In genomic region chr19:55593096-55593772, GRCh38 we compare ENCODE assay signal across 20 cellular contexts. TPM values are rescaled to one million over a fixed set of nuclear protein-coding genes. Genes with fewer than 3 reads are reported as not detected.
DNase-seq lines count a peak whose midpoint lies in the region; ATAC-seq and TF ChIP-seq lines count a peak whose summit lies in the region.
"Had no signal": no experiment of that assay in that cellular context is flagged by ENCODE, and none has a peak within 500 bp of the region (broad histone marks: within the 10 kb centered on the region; RNA-seq: fewer than 3 reads in every experiment).

No MANE protein-coding gene starts in this region.

- H3K9me3 ChIP-seq in gastrocnemius medialis (no peaks in the 10 kb centered on the region), breast epithelium (no peaks in the 10 kb centered on the region)
- H3K9me3 ChIP-seq: HAP-1 had no signal

- ATAC-seq in stimulated activated naive CD8-positive, alpha-beta T cell treated with anti-CD3 and anti-CD28 coated beads, Interleukin-15, amount 100 ng/mL, for 72 hours, result peak; percentile 55
- no peak for ATAC-seq in stimulated activated naive CD8-positive, alpha-beta T cell treated with anti-CD3 and anti-CD28 coated beads, Interleukin-15, Interleukin-2, amounts not matched to agents 100 U/mL and 50 U/mL, for 24 hours
- ATAC-seq in gastrocnemius medialis (no peak), HG03565 (IDR thresholded peaks at IDR 0.05; ENCODE audit: unreplicated experiment) (no peak)

- no peaks in the 10 kb centered on the region for H3K27me3 Mint-ChIP-seq in stimulated activated naive CD8-positive, alpha-beta T cell treated with anti-CD3 and anti-CD28 coated beads, Interleukin-15, amount 100 ng/mL, for 72 hours
- peaks cover 7% of the 10 kb centered on the region for H3K27me3 Mint-ChIP-seq in endothelial cell (ENCODE audit: unreplicated experiment)

- H3K4me1 Mint-ChIP-seq in stimulated activated naive CD8-positive, alpha-beta T cell treated with anti-CD3 and anti-CD28 coated beads, Interleukin-15, amount 100 ng/mL, for 72 hours, result peaks cover 14% of the 10 kb centered on the region
- peaks cover 3% of the 10 kb centered on the region for H3K4me1 Mint-ChIP-seq in endothelial cell (ENCODE audit: unreplicated experiment)

- no peak overlapping the region for H3K27ac Mint-ChIP-seq in stimulated activated naive CD8-positive, alpha-beta T cell treated with anti-CD3 and anti-CD28 coated beads, Interleukin-15, amount 100 ng/mL, for 72 hours
- H3K27ac Mint-ChIP-seq in endothelial cell (ENCODE audit: unreplicated experiment), result no peak overlapping the region
- H3K27ac Mint-ChIP-seq: HFFc6 had no signal

- peaks cover 4 to 10% of the 10 kb centered on the region in 2 donors for H3K9me3 Mint-ChIP-seq in stimulated activated naive CD8-positive, alpha-beta T cell treated with anti-CD3 and anti-CD28 coated beads, Interleukin-15, amount 100 ng/mL, for 72 hours
- H3K9me3 Mint-ChIP-seq in endothelial cell (ENCODE audit: unreplicated experiment), result no peaks in the 10 kb centered on the region
- H3K9me3 Mint-ChIP-seq: HFFc6 had no signal

- H3K4me3 Mint-ChIP-seq in stimulated activated naive CD8-positive, alpha-beta T cell treated with anti-CD3 and anti-CD28 coated beads, Interleukin-15, amount 100 ng/mL, for 72 hours, result no peak overlapping the region
- H3K4me3 Mint-ChIP-seq in endothelial cell (ENCODE audit: unreplicated experiment), result peak overlapping the region; percentile 77
- H3K4me3 Mint-ChIP-seq: HFFc6 had no signal

- H3K36me3 Mint-ChIP-seq in endothelial cell (ENCODE audit: low read depth, unreplicated experiment), result peaks cover 35% of the 10 kb centered on the region

- H3K27ac ChIP-seq in gastrocnemius medialis, result peak overlapping the region in 3 of 4 donors; percentile 42 to 100 (median 44)
- H3K27ac ChIP-seq in breast epithelium, result no peak overlapping the region
- H3K27ac ChIP-seq: SK-N-MC had no signal

- H3K36me3 ChIP-seq in gastrocnemius medialis (peaks cover 0 to 16% of the 10 kb centered on the region in 2 donors), breast epithelium (no peaks in the 10 kb centered on the region)

- H3K4me3 ChIP-seq in gastrocnemius medialis (no peak overlapping the region), breast epithelium (no peak overlapping the region)
- H3K4me3 ChIP-seq: HAP-1, SK-N-MC had no signal

- intact Hi-C loops in gastrocnemius medialis (cut with DNase I; ENCODE audit: low total_unique reads) (no loop called here), breast epithelium (cut with DNase I; ENCODE audit: low total_unique reads) (no loop called here)

- H3K4me1 ChIP-seq in gastrocnemius medialis (peaks cover 7 to 14% of the 10 kb centered on the region in 2 donors), breast epithelium (no peaks in the 10 kb centered on the region)

- H3K27me3 ChIP-seq in gastrocnemius medialis, result no peaks in the 10 kb centered on the region
- no peaks in the 10 kb centered on the region for H3K27me3 ChIP-seq in breast epithelium

- TF ChIP-seq CTCF in endothelial cell (IDR thresholded peaks at IDR 0.05; ENCODE audit: unreplicated experiment), result no peak
- TF ChIP-seq CTCF in gastrocnemius medialis (IDR thresholded peaks at IDR 0.05 in 4 of 5, conservative IDR thresholded peaks at IDR 0.05 in 1 of 5), result no peak
- no peak for TF ChIP-seq CTCF in breast epithelium (IDR thresholded peaks at IDR 0.05)

- in situ Hi-C loops in gastrocnemius medialis (cut with MboI; ENCODE audit: low sequenced_read_pairs in 4 of 4), result no loop called here

- TF ChIP-seq POLR2A in gastrocnemius medialis (IDR thresholded peaks at IDR 0.05), result no peak
- no peak for TF ChIP-seq POLR2A in breast epithelium (IDR thresholded peaks at IDR 0.05)

- DNase-seq in stimulated activated naive CD8-positive, alpha-beta T cell treated with anti-CD3 and anti-CD28 coated beads, Interleukin-15, amount 100 ng/mL, for 72 hours, result no peak
- DNase-seq in stimulated activated naive CD8-positive, alpha-beta T cell treated with anti-CD3 and anti-CD28 coated beads, Interleukin-15, Interleukin-2, amounts not matched to agents 100 U/mL and 50 U/mL, for 24 hours, result no peak
- DNase-seq in endothelial cell (ENCODE audit: low spot score) (no peak), gastrocnemius medialis (no peak), breast epithelium (ENCODE audit: low spot score in 2 of 2) (no peak), iPS-NIHi11 (ENCODE audit: low spot score) (no peak)
- DNase-seq: Calu3, DMS79 treated with DMSO at 0.1 percent for 48 hours, HFFc6, KBM-7, MM.1S, NCI-H1417, NCI-H1694, NCI-H2029 treated with DMSO at 0.1 percent for 48 hours, NCI-H526 treated with DMSO at 0.1 percent for 48 hours, RPMI8226, SIG-M5 had no signal

RNA-seq across cellular contexts. Expression of gene FIZ1, which starts 6.1 kb away (rescaled TPM):
- total RNA-seq in endothelial cell (ENCODE audit: unreplicated experiment) (21.5 TPM), gastrocnemius medialis (10 to 100 TPM in 1 of 4 donors, 1 to 10 TPM in 3; 6.8 to 11.2 (median 7.4) TPM), breast epithelium (1 to 10 TPM; 3.7 to 7.5 (median 6.1) TPM)

RNA-seq across cellular contexts. Expression of gene ZNF524, which starts 6.9 kb away (rescaled TPM):
- total RNA-seq in endothelial cell (ENCODE audit: unreplicated experiment), result 9.3 TPM
- total RNA-seq in gastrocnemius medialis, result 10 to 100 TPM; 35.6 to 61.7 (median 47.0) TPM
- total RNA-seq in breast epithelium, result 10 to 100 TPM; 22.3 to 25.6 (median 25.4) TPM

RNA-seq across cellular contexts. Expression of gene ZNF865, which starts 12.2 kb away (rescaled TPM):
- 14.5 TPM for total RNA-seq in endothelial cell (ENCODE audit: unreplicated experiment)
- 10 to 100 TPM; 10.3 to 23.4 (median 15.2) TPM for total RNA-seq in gastrocnemius medialis
- 1 to 10 TPM; 3.2 to 5.0 (median 3.9) TPM for total RNA-seq in breast epithelium

RNA-seq across cellular contexts. Expression of gene ZNF579, which starts 12.6 kb away (rescaled TPM):
- total RNA-seq in endothelial cell (ENCODE audit: unreplicated experiment) (36.4 TPM), gastrocnemius medialis (10 to 100 TPM; 15.0 to 19.3 (median 16.8) TPM), breast epithelium (1 to 10 TPM; 1.6 to 2.3 (median 1.6) TPM)

RNA-seq across cellular contexts. Expression of gene ZNF784, which starts 31.1 kb away (rescaled TPM):
- total RNA-seq in endothelial cell (ENCODE audit: unreplicated experiment) (6.8 TPM), gastrocnemius medialis (1 to 10 TPM; 6.0 to 10.0 (median 8.2) TPM), breast epithelium (1 to 10 TPM; 2.6 to 6.7 (median 4.9) TPM)

Comparison
In these comparisons a context has a peak if more than half of its experiments do, and no peak if none do; other contexts are left out.
1. H3K27ac ChIP-seq: peak in gastrocnemius medialis (3 of 4); none in breast epithelium (0 of 2).